In genomic region chr19:44579663-44580365, GRCh38 we compare ENCODE assay signal across 1 cellular context.
TF ChIP-seq lines count a peak whose summit lies in the region.

No MANE protein-coding gene starts in this region.

TF ChIP-seq in K562, 482 proteins besides CTCF, POLR2A, EP300 and RAD21:
- TF ChIP-seq SIX5 (IDR thresholded peaks at IDR 0.05; ENCODE audit: borderline replicate concordance in 1 of 2, insufficient read depth in 1 of 2, low read depth in 1 of 2, low read length in 2 of 2) (no peak), ZNF766 (CRISPR knock-in tag; conservative IDR thresholded peaks at IDR 0.05) (peak; percentile 97), CBX1 (IDR thresholded peaks at IDR 0.05; ENCODE audit: low read depth) (0 out of 2 replicates have a peak, but pooled peaks have one; percentile 23), ZFP36 (IDR thresholded peaks at IDR 0.05; ENCODE audit: low read depth, low read length, partially characterized antibody) (peak; percentile 33), RFX7 (CRISPR knock-in tag; IDR thresholded peaks at IDR 0.05) (no peak), ZNF639 (CRISPR knock-in tag; conservative IDR thresholded peaks at IDR 0.05 in 1 of 2, IDR thresholded peaks at IDR 0.05 in 1 of 2) (no peak), HNRNPUL1 (IDR thresholded peaks at IDR 0.05; ENCODE audit: low read length) (no peak), BCOR (IDR thresholded peaks at IDR 0.05) (peak; percentile 59; the same call in 1 of the 2 replicates), ATF4 (CRISPR knock-in tag; IDR thresholded peaks at IDR 0.05) (no peak), VEZF1 (CRISPR knock-in tag; IDR thresholded peaks at IDR 0.05) (no peak), HMGXB4 (CRISPR knock-in tag; IDR thresholded peaks at IDR 0.05) (no peak), CEBPZ (IDR thresholded peaks at IDR 0.05; ENCODE audit: borderline replicate concordance, low read depth, low read length) (no peak), RBM25 (IDR thresholded peaks at IDR 0.05; ENCODE audit: low read depth, low read length, severe bottlenecking) (peak; percentile 90), TEAD1 (CRISPR knock-in tag; IDR thresholded peaks at IDR 0.05) (no peak)
